ENCODE assay signal across 8 cellular contexts in the genomic region with DNA sequence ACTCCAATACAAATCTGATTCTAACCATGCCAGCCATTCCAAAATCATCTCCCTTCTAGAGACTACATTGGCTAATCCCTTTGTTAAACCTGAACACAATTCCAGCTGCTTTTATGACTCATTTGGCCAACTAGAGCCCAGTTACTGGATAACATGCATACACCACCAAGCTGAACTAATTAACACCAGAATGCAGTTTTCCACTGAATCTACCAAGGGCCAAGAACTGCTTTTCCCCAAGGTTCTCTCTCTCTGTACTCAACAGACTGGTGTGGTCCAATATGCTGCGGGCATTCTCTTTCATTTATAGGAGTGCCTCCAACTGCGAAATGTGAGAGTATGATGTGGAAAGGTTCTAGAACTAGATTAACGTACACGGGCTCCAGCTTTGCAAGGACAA. TPM values are rescaled to one million over a fixed set of nuclear protein-coding genes. Genes with fewer than 3 reads are reported as not detected.
A peak's percentile ranks its signal among the peaks of the same experiment; 100 is the strongest.
DNase-seq lines count a peak whose midpoint lies in the region; ATAC-seq, FAIRE-seq and TF ChIP-seq lines count a peak whose summit lies in the region.

No MANE protein-coding gene starts in this region.

- H3K9me3 ChIP-seq in T-helper 17 cell (ENCODE audit: control insufficient read depth, low read length, poor library complexity, severe bottlenecking): no peaks in the 10 kb centered on the region
- H3K9me3 ChIP-seq in psoas muscle: no peaks in the 10 kb centered on the region

- ATAC-seq in T-helper 17 cell: no peak
- peak in 1 of 4 donors; percentile 9 for ATAC-seq in psoas muscle

- peaks cover 31% of the 10 kb centered on the region for H3K36me3 Mint-ChIP-seq in activated naive CD4-positive, alpha-beta T cell treated with anti-CD3 and anti-CD28 coated beads, Interleukin-2, amount 10 ng/mL, durations not matched to agents 7 days and 5 days
- no peaks in the 10 kb centered on the region for H3K36me3 Mint-ChIP-seq in T-helper 17 cell (ENCODE audit: low read depth)

- intact Hi-C loops in psoas muscle (cut with DNase I): loop anchor here (5.0 to 10.0 kb wide), 3 partner anchors 63 to 326 kb away; no protein-coding TSS in a partner anchor

- H3K36me3 ChIP-seq in psoas muscle (ENCODE audit: insufficient read depth in 1 of 2, low read depth in 1 of 2): no peaks in the 10 kb centered on the region

- WGBS in psoas muscle, 3 donors: 5 to 7% (median 6%) methylated on average over 4 of the region's 4 CpGs

- H3K4me1 Mint-ChIP-seq in activated naive CD4-positive, alpha-beta T cell treated with anti-CD3 and anti-CD28 coated beads, Interleukin-2, amount 10 ng/mL, durations not matched to agents 7 days and 5 days: peaks cover 76% of the 10 kb centered on the region
- peaks cover 32% of the 10 kb centered on the region for H3K4me1 Mint-ChIP-seq in T-helper 17 cell

- H3K4me1 ChIP-seq in psoas muscle: peaks cover 47% of the 10 kb centered on the region

- H3K27me3 ChIP-seq in psoas muscle (ENCODE audit: insufficient read depth in 3 of 3, low read length in 2 of 3): no peaks in the 10 kb centered on the region

- H3K4me3 ChIP-seq in foreskin fibroblast (ENCODE audit: low read depth in 1 of 2, low read length in 2 of 2): peak overlapping the region; percentile 66 to 84
- H3K4me3 ChIP-seq in psoas muscle: peak overlapping the region; percentile 67

- no peak for DNase-seq in activated naive CD4-positive, alpha-beta T cell treated with anti-CD3 and anti-CD28 coated beads, Interleukin-2, amount 10 ng/mL, durations not matched to agents 7 days and 5 days
- DNase-seq in activated naive CD4-positive, alpha-beta T cell (lab: John Stamatoyannopoulos, UW): no peak
- DNase-seq in T-helper 17 cell (no peak), foreskin fibroblast (peak; percentile 68 to 82), psoas muscle (no peak), NCI-H2081 treated with DMSO at 0.1 percent for 48 hours (lab: John Stamatoyannopoulos, UW) (no peak), D721Med (ENCODE audit: insufficient read length, low spot score) (no peak)
- no peak for DNase-seq in stimulated activated CD4-positive, alpha-beta T cell treated with anti-CD3 and anti-CD28 coated beads, Interleukin-4, amount 100 ng/mL, for 4 hours

- H3K9me3 Mint-ChIP-seq in activated naive CD4-positive, alpha-beta T cell treated with anti-CD3 and anti-CD28 coated beads, Interleukin-2, amount 10 ng/mL, durations not matched to agents 7 days and 5 days: no peaks in the 10 kb centered on the region

- H3K27ac ChIP-seq in psoas muscle: peak overlapping the region; percentile 57

- H3K27ac Mint-ChIP-seq in activated naive CD4-positive, alpha-beta T cell treated with anti-CD3 and anti-CD28 coated beads, Interleukin-2, amount 10 ng/mL, durations not matched to agents 7 days and 5 days: peak overlapping the region; percentile 85
- peak overlapping the region; percentile 83 for H3K27ac Mint-ChIP-seq in T-helper 17 cell

- TF ChIP-seq CTCF in foreskin fibroblast (IDR thresholded peaks at IDR 0.05; ENCODE audit: low read depth, low read length) (no peak), psoas muscle (IDR thresholded peaks at IDR 0.05) (no peak), D721Med (IDR thresholded peaks at IDR 0.05; ENCODE audit: insufficient read depth, missing control alignments) (no peak)

- H3K4me3 Mint-ChIP-seq in activated naive CD4-positive, alpha-beta T cell treated with anti-CD3 and anti-CD28 coated beads, Interleukin-2, amount 10 ng/mL, durations not matched to agents 7 days and 5 days: peak overlapping the region; percentile 88
- H3K4me3 Mint-ChIP-seq in T-helper 17 cell: peak overlapping the region; percentile 91

- FAIRE-seq in D721Med (lab: Jason Lieb, UNC): no peak

- peaks cover 9% of the 10 kb centered on the region for H3K27me3 Mint-ChIP-seq in activated naive CD4-positive, alpha-beta T cell treated with anti-CD3 and anti-CD28 coated beads, Interleukin-2, amount 10 ng/mL, durations not matched to agents 7 days and 5 days
- no peaks in the 10 kb centered on the region for H3K27me3 Mint-ChIP-seq in T-helper 17 cell

- CTCF ChIA-PET in activated naive CD4-positive, alpha-beta T cell treated with anti-CD3 and anti-CD28 coated beads, Interleukin-2, amount 10 ng/mL, durations not matched to agents 7 days and 5 days (lab: Charles Lee): interaction anchor here (0.8 to 1.0 kb wide), 3 partner anchors 126 to 163 kb away, joined by 3 read pairs; no protein-coding TSS in a partner anchor

RNA-seq across cellular contexts. Expression of gene CHSY1, which starts 1.5 kb away (rescaled TPM):
- 10 to 100 TPM; 10.5 to 12.9 TPM for total RNA-seq in T-helper 17 cell
- 10 to 100 TPM in 2 of 4 donors, 1 to 10 TPM in 2; 6.7 to 11.4 (median 8.5) TPM for total RNA-seq in psoas muscle
- 1 to 10 TPM; 2.9 to 5.0 (median 4.4) TPM for polyA plus RNA-seq in psoas muscle

RNA-seq across cellular contexts. Expression of gene SELENOS, which starts 27.0 kb away (rescaled TPM):
- total RNA-seq in T-helper 17 cell: 10 to 100 TPM; 28.0 to 36.3 TPM
- total RNA-seq in psoas muscle: 10 to 100 TPM; 25.7 to 98.9 (median 50.4) TPM
- polyA plus RNA-seq in psoas muscle: 100 to 1,000 TPM; 137 to 201 (median 156) TPM

RNA-seq across cellular contexts. Expression of gene SNRPA1, which starts 44.7 kb away (rescaled TPM):
- total RNA-seq in T-helper 17 cell: 100 to 1,000 TPM; 166 to 206 TPM
- 10 to 100 TPM; 14.8 to 42.3 (median 28.0) TPM for total RNA-seq in psoas muscle
- polyA plus RNA-seq in psoas muscle: 100 to 1,000 TPM in 1 of 3 donors, 10 to 100 TPM in 2; 34.9 to 126 (median 73.6) TPM

Comparison
In these comparisons a context has a peak if more than half of its experiments do, and no peak if none do; other contexts are left out.
1. DNase-seq: peak in foreskin fibroblast (2 of 2); none in activated naive CD4-positive, alpha-beta T cell treated with anti-CD3 and anti-CD28 coated beads, Interleukin-2, amount 10 ng/mL, durations not matched to agents 7 days and 5 days (single experiment), activated naive CD4-positive, alpha-beta T cell (0 of 4), T-helper 17 cell (0 of 3), psoas muscle (0 of 2), NCI-H2081 treated with DMSO at 0.1 percent for 48 hours (single experiment), stimulated activated CD4-positive, alpha-beta T cell treated with anti-CD3 and anti-CD28 coated beads, Interleukin-4, amount 100 ng/mL, for 4 hours (0 of 2) and D721Med (single experiment).